ENCODE assay signal across 15 cellular contexts in genomic region chr12:50639721-50640120, GRCh38.
DNase-seq lines count a peak whose midpoint lies in the region; ATAC-seq and TF ChIP-seq lines count a peak whose summit lies in the region.
"Had no signal": no experiment of that assay in that cellular context is flagged by ENCODE, and none has a peak within 500 bp of the region (broad histone marks: within the 10 kb centered on the region; RNA-seq: fewer than 3 reads in every experiment).

No MANE protein-coding gene starts in this region.

- CTCF ChIA-PET in activated CD4-positive, alpha-beta T cell treated with anti-CD3 and anti-CD28 coated beads for 36 hours (lab: Charles Lee) = interaction anchor here (1.1 to 4.0 kb wide), 6 partner anchors 102 to 136 kb away, joined by 3 to 62 read pairs (median 10); partner anchors contain the start of gene DIP2B
- CTCF ChIA-PET in RWPE1 (lab: Yijun Ruan, JAX) = no interaction called here

- H3K4me3 ChIP-seq in Loucy (ENCODE audit: low read length, poor library complexity, severe bottlenecking) = peak overlapping the region; percentile 25
- no peak overlapping the region for H3K4me3 ChIP-seq in dorsolateral prefrontal cortex
- H3K4me3 ChIP-seq: HAP-1, PC-9 had no signal

- peaks cover 16% of the 10 kb centered on the region; the same call in 1 of the 2 replicates for H3F3A ChIP-seq in Loucy (ENCODE audit: low read depth)

- H4K20me1 ChIP-seq in Loucy (ENCODE audit: insufficient read depth, low read length, poor library complexity, severe bottlenecking) = no peaks in the 10 kb centered on the region

- intact Hi-C loops in activated CD4-positive, alpha-beta T cell treated with anti-CD3 and anti-CD28 coated beads for 36 hours (cut with DNase I, micrococcal nuclease) = loop anchor here in 1 of 2 experiments (5.0 kb wide), 1 partner anchor 42 kb away; no protein-coding TSS in a partner anchor
- intact Hi-C loops in activated CD4-positive, alpha-beta T cell treated with anti-CD3 and anti-CD28 coated beads, Interleukin-2, amount 10 ng/mL, durations not matched to agents 24 days and 14 days (cut with micrococcal nuclease) = no loop called here
- intact Hi-C loops in dorsolateral prefrontal cortex (cut with DNase I) = loop anchor here (2.0 to 10.0 kb wide), 2 partner anchors 55 to 135 kb away; partner anchors contain the start of gene DIP2B (in 2 of the 2)

- peaks cover 16% of the 10 kb centered on the region for H3K36me3 Mint-ChIP-seq in activated CD4-positive, alpha-beta T cell treated with anti-CD3 and anti-CD28 coated beads for 36 hours (ENCODE audit: low read depth)
- peaks cover 16% of the 10 kb centered on the region for H3K36me3 Mint-ChIP-seq in activated CD4-positive, alpha-beta T cell treated with anti-CD3 and anti-CD28 coated beads, Interleukin-2, amount 10 ng/mL, durations not matched to agents 24 days and 14 days (ENCODE audit: low read depth)

- H3K9ac ChIP-seq in Loucy (ENCODE audit: low read depth, low read length, poor library complexity, severe bottlenecking) = peak overlapping the region; percentile 54

- TF ChIP-seq CTCF in Loucy (conservative IDR thresholded peaks at IDR 0.05; ENCODE audit: low read length) (no peak), dorsolateral prefrontal cortex (IDR thresholded peaks at IDR 0.05 in 54 of 56, conservative IDR thresholded peaks at IDR 0.05 in 2 of 56; ENCODE audit: low read depth in 1 of 56, partially characterized antibody in 56 of 56) (no peak), RWPE1 (conservative IDR thresholded peaks at IDR 0.05; ENCODE audit: low read depth) (no peak)

- H3K79me2 ChIP-seq in Loucy (ENCODE audit: insufficient read depth, low read length) = peaks cover 24% of the 10 kb centered on the region

- H3K4me1 Mint-ChIP-seq in activated CD4-positive, alpha-beta T cell treated with anti-CD3 and anti-CD28 coated beads for 36 hours = peaks cover 37% of the 10 kb centered on the region
- peaks cover 30% of the 10 kb centered on the region for H3K4me1 Mint-ChIP-seq in activated CD4-positive, alpha-beta T cell treated with anti-CD3 and anti-CD28 coated beads, Interleukin-2, amount 10 ng/mL, durations not matched to agents 24 days and 14 days

- POLR2A ChIA-PET in activated CD4-positive, alpha-beta T cell treated with anti-CD3 and anti-CD28 coated beads for 36 hours (lab: Charles Lee) = interaction anchor here (1.1 kb wide), 1 partner anchor 135 kb away, joined by 5 read pairs; the partner anchor contains the start of gene DIP2B
- POLR2A ChIA-PET in RWPE1 (lab: Yijun Ruan, JAX; ENCODE audit: low non-redundant PET) = no interaction called here

- peak overlapping the region; percentile 68 for H3K4me2 ChIP-seq in Loucy (ENCODE audit: low read depth, low read length, poor library complexity, severe bottlenecking)
- H3K4me2 ChIP-seq: PC-9 had no signal

- DNase-seq in activated CD4-positive, alpha-beta T cell treated with anti-CD3 and anti-CD28 coated beads for 36 hours = no peak
- DNase-seq in activated CD4-positive, alpha-beta T cell treated with anti-CD3 and anti-CD28 coated beads, Interleukin-2, amount 10 ng/mL, durations not matched to agents 24 days and 14 days = no peak
- peak; percentile 46 for DNase-seq in HT1080 (ENCODE audit: low read depth)
- DNase-seq in dorsolateral prefrontal cortex = no peak
- DNase-seq in amniotic stem cell (lab: John Stamatoyannopoulos, UW) = no peak
- DNase-seq in glomerular visceral epithelial cell (ENCODE audit: extremely low spot score) = no peak
- DNase-seq in RWPE1 (ENCODE audit: low spot score) = no peak
- DNase-seq: IMR-90, NCI-H1436, NCI-H2081, NCI-H446, NCI-H748 treated with DMSO at 0.1 percent for 48 hours, PC-9 had no signal

- peak; percentile 49 for ATAC-seq in activated CD4-positive, alpha-beta T cell treated with anti-CD3 and anti-CD28 coated beads for 36 hours

- peaks cover 59% of the 10 kb centered on the region for H3K4me1 ChIP-seq in Loucy (ENCODE audit: insufficient read depth, low read length, poor library complexity, severe bottlenecking)

- H3K27ac ChIP-seq in dorsolateral prefrontal cortex = peak overlapping the region in 51 of 59 donors; percentile 6 to 91 (median 81)
- H3K27ac ChIP-seq in RWPE1 = no peak overlapping the region
- H3K27ac ChIP-seq: PC-9 had no signal

- no peaks in the 10 kb centered on the region for H3K27me3 Mint-ChIP-seq in activated CD4-positive, alpha-beta T cell treated with anti-CD3 and anti-CD28 coated beads for 36 hours
- no peaks in the 10 kb centered on the region for H3K27me3 Mint-ChIP-seq in activated CD4-positive, alpha-beta T cell treated with anti-CD3 and anti-CD28 coated beads, Interleukin-2, amount 10 ng/mL, durations not matched to agents 24 days and 14 days

- no peak overlapping the region for H3K27ac Mint-ChIP-seq in activated CD4-positive, alpha-beta T cell treated with anti-CD3 and anti-CD28 coated beads for 36 hours
- no peak overlapping the region for H3K27ac Mint-ChIP-seq in activated CD4-positive, alpha-beta T cell treated with anti-CD3 and anti-CD28 coated beads, Interleukin-2, amount 10 ng/mL, durations not matched to agents 24 days and 14 days

- H3K4me3 Mint-ChIP-seq in activated CD4-positive, alpha-beta T cell treated with anti-CD3 and anti-CD28 coated beads for 36 hours = no peak overlapping the region
- H3K4me3 Mint-ChIP-seq in activated CD4-positive, alpha-beta T cell treated with anti-CD3 and anti-CD28 coated beads, Interleukin-2, amount 10 ng/mL, durations not matched to agents 24 days and 14 days = no peak overlapping the region

- no peaks in the 10 kb centered on the region for H3K9me2 ChIP-seq in Loucy (replicated peaks; ENCODE audit: low read depth, low read length)

- H3K9me3 ChIP-seq in Loucy (ENCODE audit: insufficient read depth, low read depth, low read length) = no peaks in the 10 kb centered on the region
- H3K9me3 ChIP-seq: HAP-1 had no signal

- H3K9me3 Mint-ChIP-seq in activated CD4-positive, alpha-beta T cell treated with anti-CD3 and anti-CD28 coated beads for 36 hours (ENCODE audit: low read depth) = no peaks in the 10 kb centered on the region
- H3K9me3 Mint-ChIP-seq in activated CD4-positive, alpha-beta T cell treated with anti-CD3 and anti-CD28 coated beads, Interleukin-2, amount 10 ng/mL, durations not matched to agents 24 days and 14 days = no peaks in the 10 kb centered on the region

- no peak overlapping the region for H2AFZ ChIP-seq in Loucy (ENCODE audit: low read length)
- H2AFZ ChIP-seq: PC-9 had no signal

- peaks cover 19% of the 10 kb centered on the region; the same call in 1 of the 2 replicates for H3K36me3 ChIP-seq in Loucy (ENCODE audit: insufficient read depth, low read length)
- H3K36me3 ChIP-seq: HAP-1 had no signal

- H3K27me3 ChIP-seq in Loucy (ENCODE audit: insufficient read depth, low read length, poor library complexity, severe bottlenecking) = no peaks in the 10 kb centered on the region
- no peaks in the 10 kb centered on the region for H3K27me3 ChIP-seq in dorsolateral prefrontal cortex
